ENCODE assay signal across 35 cellular contexts in the genomic region with DNA sequence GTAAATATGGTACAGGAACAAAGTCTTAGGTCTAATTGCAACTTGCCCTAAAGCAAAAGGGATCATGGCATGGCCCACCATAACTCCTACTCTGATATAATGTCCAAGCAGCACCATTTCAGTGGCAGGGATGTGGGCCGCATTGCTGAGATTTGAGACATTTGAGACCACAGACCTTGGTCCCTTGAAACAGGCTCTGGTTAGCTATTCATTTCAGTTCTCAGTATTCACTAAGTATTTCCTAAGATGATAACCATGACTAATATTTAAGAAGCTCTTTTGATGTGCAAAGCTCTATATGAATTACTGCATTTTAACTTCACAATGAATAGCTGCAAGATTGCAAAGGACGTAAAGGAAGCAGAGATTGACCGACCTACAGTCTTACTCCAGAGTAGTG.
"Had no signal": no experiment of that assay in that cellular context is flagged by ENCODE, and none has a peak within 500 bp of the region (broad histone marks: within the 10 kb centered on the region; RNA-seq: fewer than 3 reads in every experiment).

No MANE protein-coding gene starts in this region.

- H3K36me3 ChIP-seq: MG63 had no signal

- H3K27me3 ChIP-seq: MG63 had no signal

- DNase-seq: Karpas-422, Kasumi-1, MG63, MM.1S, MV-4-11, NCI-H1048, NCI-H1092, NCI-H1092 treated with DMSO at 0.1 percent for 48 hours, NCI-H1105 treated with DMSO at 0.1 percent for 48 hours, NCI-H1417, NCI-H1417 treated with DMSO at 0.1 percent for 48 hours, NCI-H1436, NCI-H1436 treated with DMSO at 0.1 percent for 48 hours, NCI-H146, NCI-H1694, NCI-H1694 treated with DMSO at 0.1 percent for 48 hours, NCI-H187, NCI-H187 treated with DMSO at 0.1 percent for 48 hours, NCI-H1930, NCI-H2029, NCI-H2029 treated with DMSO at 0.1 percent for 48 hours, NCI-H2081, NCI-H2081 treated with DMSO at 0.1 percent for 48 hours, NCI-H2107, NCI-H2171, NCI-H2171 treated with DMSO at 0.1 percent for 48 hours, NCI-H2227 treated with DMSO at 0.1 percent for 48 hours, NCI-H226, NCI-H345, NCI-H446, NCI-H446 treated with DMSO at 0.1 percent for 48 hours, NCI-H510A, NCI-H510A treated with DMSO at 0.1 percent for 48 hours, NCI-H524, NCI-H524 treated with DMSO at 0.1 percent for 48 hours had no signal

- H3K9me3 ChIP-seq: MG63 had no signal

- H3K4me3 ChIP-seq: MG63 had no signal
